In the genomic region with DNA sequence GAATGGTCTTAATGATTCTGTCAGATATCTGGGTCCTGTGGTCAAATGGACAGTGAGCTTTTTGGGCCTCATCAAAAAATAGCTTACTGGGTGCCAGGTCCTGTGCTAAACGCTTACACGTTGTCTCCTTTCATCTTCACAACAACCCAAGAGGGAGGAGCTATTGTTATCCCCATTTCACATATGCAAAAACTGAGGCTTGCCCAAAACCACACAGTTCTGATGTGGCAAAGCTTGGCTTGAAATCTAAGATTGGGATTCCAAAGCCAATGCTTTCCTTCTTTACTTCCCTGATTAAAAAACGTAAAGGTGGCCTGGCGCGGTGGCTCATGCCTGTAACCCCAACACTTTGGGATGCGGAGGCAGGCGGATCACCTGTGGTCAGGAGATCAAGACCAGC, we compare ENCODE assay signal across 14 cellular contexts.
DNase-seq lines count a peak whose midpoint lies in the region; ATAC-seq, FAIRE-seq and TF ChIP-seq lines count a peak whose summit lies in the region.
"Had no signal": no experiment of that assay in that cellular context is flagged by ENCODE, and none has a peak within 500 bp of the region (broad histone marks: within the 10 kb centered on the region; RNA-seq: fewer than 3 reads in every experiment).

No MANE protein-coding gene starts in this region.

- WGBS in A549 (ENCODE audit: missing lambda C conversion rate), result 91% methylated on average over 7 of the region's 7 CpGs
- no CpG with 5 or more reads among the region's 7 CpGs for WGBS in mesendoderm (ENCODE audit: extremely low coverage, insufficient coverage, low lambda C conversion rate)

- DNase-seq in A549 (ENCODE audit: low read depth in 1 of 2, low spot score in 1 of 2), result no peak
- DNase-seq in Jurkat, Clone E6-1 (ENCODE audit: low read depth, low spot score), result peak; percentile 65
- no peak for DNase-seq in OCI-LY7 (ENCODE audit: low spot score)
- no peak for DNase-seq in mesendoderm
- DNase-seq in NOMO-1 (lab: John Stamatoyannopoulos, UW; ENCODE audit: unreplicated experiment in 2 of 2), result no peak
- DNase-seq in A172 (ENCODE audit: low spot score), result no peak
- DNase-seq: Calu3; CD8-positive, alpha-beta T cell; DMS79 treated with DMSO at 0.1 percent for 48 hours; GF-D8; H9 had no signal

- peaks cover 32% of the 10 kb centered on the region for H3K4me1 ChIP-seq in A549
- H3K4me1 ChIP-seq in OCI-LY7 (ENCODE audit: insufficient read depth, low read length, poor library complexity, severe bottlenecking), result peaks cover 35% of the 10 kb centered on the region
- peaks cover 3% of the 10 kb centered on the region for H3K4me1 ChIP-seq in mesendoderm (ENCODE audit: control insufficient read depth, low read depth, low read length)

- no peak overlapping the region for H3K4me3 ChIP-seq in A549
- H3K4me3 ChIP-seq in Jurkat, Clone E6-1 (ENCODE audit: low read length), result no peak overlapping the region
- H3K4me3 ChIP-seq in OCI-LY7 (ENCODE audit: low read depth, low read length, poor library complexity, severe bottlenecking), result no peak overlapping the region
- H3K4me3 ChIP-seq in mesendoderm (ENCODE audit: low read length), result no peak overlapping the region
- H3K4me3 ChIP-seq: BLaER1 treated with 17β-estradiol and CSF1 and Interleukin-3, amounts not matched to agents 10 nM and 100 nM had no signal

- H3K4me2 ChIP-seq in A549, result no peak overlapping the region
- peak overlapping the region; percentile 24 for H3K4me2 ChIP-seq in OCI-LY7 (ENCODE audit: low read length)
- H3K4me2 ChIP-seq in mesendoderm (ENCODE audit: low read length), result no peak overlapping the region
- H3K4me2 ChIP-seq: BLaER1 treated with 17β-estradiol and CSF1 and Interleukin-3, amounts not matched to agents 10 nM and 100 nM had no signal

- no peak overlapping the region for H4K8ac ChIP-seq in mesendoderm (ENCODE audit: low read depth, low read length)

- no peak overlapping the region for H3K18ac ChIP-seq in mesendoderm (ENCODE audit: low read length)

- no peak for FAIRE-seq in A549 (lab: Jason Lieb, UNC)
- FAIRE-seq: H1, HTR-8/SVneo had no signal

- no peak for ATAC-seq in A549
- ATAC-seq: CD8-positive, alpha-beta T cell had no signal

- POLR2A ChIA-PET in A549 (lab: Yijun Ruan, JAX), result no interaction called here
- POLR2A ChIA-PET in OCI-LY7 (lab: Charles Lee), result interaction anchor here (1.2 to 1.6 kb wide), 2 partner anchors 9 to 87 kb away, joined by 3 to 8 read pairs; no protein-coding TSS in a partner anchor

- H2BK120ac ChIP-seq in mesendoderm (ENCODE audit: low read depth, low read length), result no peak overlapping the region

- no peaks in the 10 kb centered on the region for H3K9me2 ChIP-seq in OCI-LY7 (ENCODE audit: insufficient read depth, low read length)

- H2AFZ ChIP-seq in OCI-LY7 (ENCODE audit: low read length), result no peak overlapping the region

- no peak for TF ChIP-seq POLR2A in A549 (IDR thresholded peaks at IDR 0.05; ENCODE audit: low read length)

- H4K20me1 ChIP-seq in OCI-LY7 (ENCODE audit: insufficient read depth, low read length), result no peaks in the 10 kb centered on the region

- no peak overlapping the region for H2BK5ac ChIP-seq in mesendoderm (ENCODE audit: low read length)

- H2AK5ac ChIP-seq in mesendoderm (ENCODE audit: low read length), result no peak overlapping the region

- no peaks in the 10 kb centered on the region for H3K36me3 ChIP-seq in OCI-LY7 (ENCODE audit: insufficient read depth, low read length)
- H3K36me3 ChIP-seq in mesendoderm (ENCODE audit: control insufficient read depth, insufficient read depth, low read length), result no peaks in the 10 kb centered on the region
- H3K36me3 ChIP-seq: BLaER1 treated with 17β-estradiol and CSF1 and Interleukin-3, amounts not matched to agents 10 nM and 100 nM had no signal

- no peaks in the 10 kb centered on the region for H3K27me3 ChIP-seq in mesendoderm (ENCODE audit: insufficient read depth, low read length, poor library complexity)

- CTCF ChIA-PET in A549 (lab: Yijun Ruan, JAX) (interaction anchor here (0.9 to 4.3 kb wide), 6 partner anchors 14 to 279 kb away, joined by 3 to 21 read pairs (median 6); no protein-coding TSS in a partner anchor), OCI-LY7 (lab: Charles Lee; ENCODE audit: unreplicated experiment) (interaction anchor here (0.8 kb wide), 1 partner anchor 253 kb away, joined by 3 read pairs; no protein-coding TSS in a partner anchor)

- H3K4ac ChIP-seq in mesendoderm (ENCODE audit: low read depth, low read length), result no peak overlapping the region

- TF ChIP-seq RAD21 in A549 (conservative IDR thresholded peaks at IDR 0.05 in 1 of 2, IDR thresholded peaks at IDR 0.05 in 1 of 2), result no peak

- H4K5ac ChIP-seq in mesendoderm (ENCODE audit: low read length), result no peak overlapping the region

- no peak overlapping the region for H3K23ac ChIP-seq in mesendoderm (ENCODE audit: low read length)

- no peak overlapping the region for H2BK15ac ChIP-seq in mesendoderm (replicated peaks; ENCODE audit: low read depth)

- BruUV-seq in OCI-LY7 (replicated peaks; lab: Mats Ljungman, UMichigan), result no TSS peak

- H3K9me3 ChIP-seq in A549, result no peaks in the 10 kb centered on the region
- H3K9me3 ChIP-seq in OCI-LY7 (ENCODE audit: low read length), result no peaks in the 10 kb centered on the region
- H3K9me3 ChIP-seq: BLaER1 treated with 17β-estradiol and CSF1 and Interleukin-3, amounts not matched to agents 10 nM and 100 nM had no signal

- no peak overlapping the region for H3K27ac ChIP-seq in A549
- no peak overlapping the region for H3K27ac ChIP-seq in OCI-LY7 (ENCODE audit: low read depth, low read length, poor library complexity, severe bottlenecking)
- no peak overlapping the region for H3K27ac ChIP-seq in mesendoderm (ENCODE audit: low read depth, low read length)
- H3K27ac ChIP-seq: BLaER1 treated with 17β-estradiol and CSF1 and Interleukin-3, amounts not matched to agents 10 nM and 100 nM had no signal

- H3K56ac ChIP-seq in mesendoderm (ENCODE audit: low read length), result peak overlapping the region; percentile 15

- intact Hi-C loops in OCI-LY7 (cut with micrococcal nuclease; ENCODE audit: unreplicated experiment), result no loop called here

- no peaks in the 10 kb centered on the region for H3K79me1 ChIP-seq in mesendoderm (ENCODE audit: low read length)

- H3K9ac ChIP-seq in mesendoderm (ENCODE audit: low read length), result no peak overlapping the region
- H3K9ac ChIP-seq: BLaER1 treated with 17β-estradiol and CSF1 and Interleukin-3, amounts not matched to agents 10 nM and 100 nM had no signal

- TF ChIP-seq CTCF in A549 (IDR thresholded peaks at IDR 0.05) (no peak), OCI-LY7 (conservative IDR thresholded peaks at IDR 0.05; ENCODE audit: low read length) (no peak)

- H3K79me2 ChIP-seq in OCI-LY7 (ENCODE audit: insufficient read depth, low read depth, low read length) (no peaks in the 10 kb centered on the region), mesendoderm (ENCODE audit: control insufficient read depth, insufficient read depth, low read length) (no peaks in the 10 kb centered on the region)

- TF ChIP-seq EP300 in A549 (IDR thresholded peaks at IDR 0.05), result no peak

TF ChIP-seq in A549, 52 proteins besides CTCF, POLR2A, EP300 and RAD21:
- peak; percentile 78; the same call in 1 of the 2 replicates for TF ChIP-seq KDM1A (IDR thresholded peaks at IDR 0.05; ENCODE audit: low read depth)
- no peak for TF ChIP-seq HOXB5 (CRISPR knock-in tag; IDR thresholded peaks at IDR 0.05)
- TF ChIP-seq, protein P1, sequence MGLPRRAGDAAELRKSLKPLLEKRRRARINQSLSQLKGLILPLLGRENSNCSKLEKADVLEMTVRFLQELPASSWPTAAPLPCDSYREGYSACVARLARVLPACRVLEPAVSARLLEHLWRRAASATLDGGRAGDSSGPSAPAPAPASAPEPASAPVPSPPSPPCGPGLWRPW (IDR thresholded peaks at IDR 0.05), result no peak
- no peak for TF ChIP-seq CEBPB (IDR thresholded peaks at IDR 0.05)
- no peak for TF ChIP-seq NFE2L2 (conservative IDR thresholded peaks at IDR 0.05; ENCODE audit: low read length)
- no peak for TF ChIP-seq ESRRA (IDR thresholded peaks at IDR 0.05; ENCODE audit: borderline replicate concordance, low read length)
- TF ChIP-seq POLR2AphosphoS2 (conservative IDR thresholded peaks at IDR 0.05; ENCODE audit: low read length), result no peak
- TF ChIP-seq CBX2 (IDR thresholded peaks at IDR 0.05; ENCODE audit: borderline replicate concordance, low read depth), result no peak
- TF ChIP-seq ZFP36 (IDR thresholded peaks at IDR 0.05; ENCODE audit: borderline replicate concordance, partially characterized antibody), result no peak
